Comparison of ENCODE assay signal across 10 cellular contexts in genomic region chrX:372856-373640, GRCh38. TPM values are rescaled to one million over a fixed set of nuclear protein-coding genes. Genes with fewer than 3 reads are reported as not detected.
A peak's percentile ranks its signal among the peaks of the same experiment; 100 is the strongest.
DNase-seq lines count a peak whose midpoint lies in the region; ATAC-seq and TF ChIP-seq lines count a peak whose summit lies in the region.
"Had no signal": no experiment of that assay in that cellular context is flagged by ENCODE, and none has a peak within 500 bp of the region (broad histone marks: within the 10 kb centered on the region; RNA-seq: fewer than 3 reads in every experiment).

No MANE protein-coding gene starts in this region.

- peak overlapping the region; percentile 68 for H3K4me3 ChIP-seq in left ventricle myocardium inferior
- H3K4me3 ChIP-seq in sigmoid colon: peak overlapping the region in 3 of 4 donors; percentile 35 to 45 (median 42)

- H3K27ac ChIP-seq in left ventricle myocardium inferior (replicated peaks): peak overlapping the region; percentile 96
- H3K27ac ChIP-seq in sigmoid colon: no peak overlapping the region

- peaks cover 34% of the 10 kb centered on the region for H3K4me1 ChIP-seq in left ventricle myocardium inferior
- peaks cover 0 to 21% (median 19%) of the 10 kb centered on the region in 4 donors for H3K4me1 ChIP-seq in sigmoid colon

- DNase-seq in activated T-cell treated with anti-CD3 and anti-CD28 coated beads, Interleukin-2, amount 50 U/mL, for 72 hours: no peak
- DNase-seq in left ventricle myocardium inferior (no peak), sigmoid colon (no peak), occipital lobe (lab: John Stamatoyannopoulos, UW) (no peak), hypothalamus (lab: John Stamatoyannopoulos, UW) (no peak)
- DNase-seq in stimulated activated CD4-positive, alpha-beta T cell treated with anti-CD3 and anti-CD28 coated beads, Interleukin-4, amount 100 ng/mL, for 24 hours: no peak
- DNase-seq: activated CD8-positive, alpha-beta memory T cell treated with anti-CD3 and anti-CD28 coated beads, Interleukin-2, amount 10 ng/mL, durations not matched to agents 7 days and 5 days; NCI-H446 treated with DMSO at 0.1 percent for 48 hours had no signal

- H3K9me3 ChIP-seq in left ventricle myocardium inferior (replicated peaks): no peaks in the 10 kb centered on the region
- no peaks in the 10 kb centered on the region for H3K9me3 ChIP-seq in sigmoid colon

- intact Hi-C loops in left ventricle myocardium inferior (cut with micrococcal nuclease): no loop called here
- intact Hi-C loops in sigmoid colon (cut with DNase I): no loop called here

- H3K27me3 Mint-ChIP-seq in activated T-cell treated with anti-CD3 and anti-CD28 coated beads, Interleukin-2, amount 50 U/mL, for 72 hours (ENCODE audit: low read depth): peaks cover 32% of the 10 kb centered on the region

- 5 to 11% methylated on average over 63 of the region's 63 CpGs for WGBS in sigmoid colon, 2 donors

- TF ChIP-seq POLR2A in sigmoid colon (IDR thresholded peaks at IDR 0.05): no peak

- H3K36me3 ChIP-seq in left ventricle myocardium inferior (no peaks in the 10 kb centered on the region), sigmoid colon (no peaks in the 10 kb centered on the region)

- H3K36me3 Mint-ChIP-seq in activated T-cell treated with anti-CD3 and anti-CD28 coated beads, Interleukin-2, amount 50 U/mL, for 72 hours (ENCODE audit: insufficient read depth in 2 of 2): peaks cover 1% of the 10 kb centered on the region in 2 donors
- H3K36me3 Mint-ChIP-seq: activated CD8-positive, alpha-beta memory T cell treated with anti-CD3 and anti-CD28 coated beads, Interleukin-2, amount 10 ng/mL, durations not matched to agents 7 days and 5 days had no signal

- no peak for TF ChIP-seq EP300 in sigmoid colon (IDR thresholded peaks at IDR 0.05)

- H3K9me3 Mint-ChIP-seq in activated T-cell treated with anti-CD3 and anti-CD28 coated beads, Interleukin-2, amount 50 U/mL, for 72 hours: no peaks in the 10 kb centered on the region

- ATAC-seq in GM18909 (IDR thresholded peaks at IDR 0.05; ENCODE audit: poor library complexity, unreplicated experiment): peak; percentile 12
- peak in 1 of 2 donors; percentile 12 for ATAC-seq in activated T-cell treated with anti-CD3 and anti-CD28 coated beads, Interleukin-2, amount 50 U/mL, for 72 hours (replicated peaks in 1 of 2)
- ATAC-seq in GM21528 (IDR thresholded peaks at IDR 0.05; ENCODE audit: low FRiP score, unreplicated experiment): no peak

- H3K27me3 ChIP-seq in left ventricle myocardium inferior (ENCODE audit: low read depth) (peaks cover 43% of the 10 kb centered on the region), sigmoid colon (peaks cover 10 to 59% (median 44%) of the 10 kb centered on the region in 3 donors)

- peaks cover 24% of the 10 kb centered on the region for H3K4me1 Mint-ChIP-seq in activated T-cell treated with anti-CD3 and anti-CD28 coated beads, Interleukin-2, amount 50 U/mL, for 72 hours (ENCODE audit: low read depth)

- peak overlapping the region; percentile 68 to 69 for H3K4me3 Mint-ChIP-seq in activated T-cell treated with anti-CD3 and anti-CD28 coated beads, Interleukin-2, amount 50 U/mL, for 72 hours

- no peak overlapping the region for H3K27ac Mint-ChIP-seq in activated T-cell treated with anti-CD3 and anti-CD28 coated beads, Interleukin-2, amount 50 U/mL, for 72 hours
- H3K27ac Mint-ChIP-seq: activated CD8-positive, alpha-beta memory T cell treated with anti-CD3 and anti-CD28 coated beads, Interleukin-2, amount 10 ng/mL, durations not matched to agents 7 days and 5 days had no signal

- TF ChIP-seq CTCF in left ventricle myocardium inferior (IDR thresholded peaks at IDR 0.05; ENCODE audit: borderline replicate concordance): no peak
- no peak for TF ChIP-seq CTCF in sigmoid colon (IDR thresholded peaks at IDR 0.05)

RNA-seq across cellular contexts. Expression of gene PPP2R3B, which starts 13.7 kb away (rescaled TPM):
- 10 to 100 TPM; 44.7 to 50.1 TPM for total RNA-seq in activated T-cell treated with anti-CD3 and anti-CD28 coated beads, Interleukin-2, amount 50 U/mL, for 72 hours
- 170 TPM for total RNA-seq in left ventricle myocardium inferior
- 10 to 100 TPM in 1 of 4 donors, 1 to 10 TPM in 3; 3.2 to 16.1 (median 6.6) TPM for total RNA-seq in sigmoid colon
- 10 to 100 TPM in 1 of 3 donors, 1 to 10 TPM in 2; 2.1 to 13.3 (median 5.4) TPM for polyA plus RNA-seq in sigmoid colon
- 15.4 TPM for total RNA-seq in occipital lobe

RNA-seq across cellular contexts. Expression of gene GTPBP6, which starts 54.5 kb away (rescaled TPM):
- total RNA-seq in activated T-cell treated with anti-CD3 and anti-CD28 coated beads, Interleukin-2, amount 50 U/mL, for 72 hours: 10 to 100 TPM; 47.2 to 53.6 TPM
- total RNA-seq in left ventricle myocardium inferior (51.1 TPM), sigmoid colon (10 to 100 TPM; 22.4 to 40.3 (median 30.9) TPM), occipital lobe (15.0 TPM)
- polyA plus RNA-seq in sigmoid colon: 10 to 100 TPM; 36.0 to 65.8 (median 36.5) TPM
